In the genomic region with DNA sequence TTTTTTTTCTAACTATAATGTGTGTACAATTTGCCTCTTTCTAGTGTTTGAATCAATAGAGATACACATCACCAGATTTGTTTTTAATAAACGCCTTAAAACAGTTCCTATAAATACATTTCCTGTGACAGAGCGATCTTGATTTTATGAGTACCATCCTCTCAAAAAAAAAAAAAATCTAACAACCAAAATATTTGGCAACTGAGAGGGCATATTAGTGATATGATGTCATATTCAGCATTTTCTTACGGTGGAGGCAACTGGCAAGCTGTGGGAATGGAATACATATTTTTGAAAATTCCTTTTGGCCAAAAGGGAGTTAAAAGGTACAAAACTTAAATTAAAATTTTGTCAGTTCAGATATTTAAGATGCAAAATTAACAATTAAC, we compare ENCODE assay signal across 10 cellular contexts.
DNase-seq lines count a peak whose midpoint lies in the region; TF ChIP-seq lines count a peak whose summit lies in the region.
"Had no signal": no experiment of that assay in that cellular context is flagged by ENCODE, and none has a peak within 500 bp of the region (broad histone marks: within the 10 kb centered on the region; RNA-seq: fewer than 3 reads in every experiment).

No MANE protein-coding gene starts in this region.

- H3K4me2 ChIP-seq in OCI-LY1 (ENCODE audit: low read length) (peak overlapping the region; percentile 88), fibroblast of lung (ENCODE audit: extremely low read depth, insufficient read depth, low read length) (peak overlapping the region; percentile 99)

- H3K9me3 ChIP-seq in OCI-LY1 (ENCODE audit: low read length) (no peaks in the 10 kb centered on the region), fibroblast of lung (ENCODE audit: control insufficient read depth, insufficient read depth, low read depth, low read length) (no peaks in the 10 kb centered on the region), skeletal muscle tissue (ENCODE audit: control insufficient read depth in 3 of 3, low read length in 3 of 3) (no peaks in the 10 kb centered on the region)

- H3K9me2 ChIP-seq in OCI-LY1 (ENCODE audit: low read depth, low read length): no peaks in the 10 kb centered on the region

- H3K4me1 ChIP-seq in OCI-LY1 (ENCODE audit: insufficient read depth, low read length, severe bottlenecking) (peaks cover 86% of the 10 kb centered on the region), fibroblast of lung (ENCODE audit: control insufficient read depth, extremely low read depth, insufficient read depth, low read length) (peaks cover 4% of the 10 kb centered on the region), skeletal muscle tissue (ENCODE audit: control insufficient read depth in 3 of 3, insufficient read depth in 3 of 3, low read length in 3 of 3) (peaks cover 20 to 42% (median 21%) of the 10 kb centered on the region in 3 donors)

- no peaks in the 10 kb centered on the region for H3F3A ChIP-seq in OCI-LY1 (ENCODE audit: insufficient read depth, low read length)

- POLR2A ChIA-PET in activated CD4-positive, alpha-beta memory T cell treated with anti-CD3 and anti-CD28 coated beads for 36 hours (lab: Charles Lee): no interaction called here

- peak; percentile 83 for DNase-seq in ELR (ENCODE audit: low read depth)
- peak; percentile 68 to 76 for DNase-seq in fibroblast of lung (ENCODE audit: low read depth in 2 of 2)
- DNase-seq in putamen (ENCODE audit: low spot score): no peak
- no peak for DNase-seq in epidermal melanocyte (ENCODE audit: insufficient read length, low spot score)
- DNase-seq in superior temporal gyrus (ENCODE audit: extremely low spot score): no peak
- no peak for DNase-seq in activated CD4-positive, alpha-beta memory T cell treated with anti-CD3 and anti-CD28 coated beads for 36 hours
- DNase-seq: activated CD8-positive, alpha-beta memory T cell treated with anti-CD3 and anti-CD28 coated beads, Interleukin-2, amount 50 U/mL, for 48 hours; H7 had no signal

- TF ChIP-seq CTCF in OCI-LY1 (IDR thresholded peaks at IDR 0.05; ENCODE audit: low read length) (no peak), fibroblast of lung (conservative IDR thresholded peaks at IDR 0.05 in 1 of 2, IDR thresholded peaks at IDR 0.05 in 1 of 2; ENCODE audit: low read depth in 1 of 2, low read length in 2 of 2) (no peak)

- H3K79me2 ChIP-seq in OCI-LY1 (ENCODE audit: insufficient read depth, low read length): peaks cover 86% of the 10 kb centered on the region
- H3K79me2 ChIP-seq in fibroblast of lung (ENCODE audit: control insufficient read depth, insufficient read depth, low read length): peaks cover 31% of the 10 kb centered on the region

- peak overlapping the region; percentile 64 for H3K4me3 ChIP-seq in OCI-LY1 (ENCODE audit: low read depth, low read length, poor library complexity, severe bottlenecking)
- H3K4me3 ChIP-seq in fibroblast of lung (replicated peaks in 1 of 4; ENCODE audit: control extremely low read depth in 1 of 4, insufficient read depth in 1 of 4, low read depth in 3 of 4, low read length in 4 of 4): peak overlapping the region; percentile 61 to 90 (median 68)
- peak overlapping the region; percentile 77 to 95 (median 89) for H3K4me3 ChIP-seq in skeletal muscle tissue (ENCODE audit: low read length in 3 of 3)

- H2AFZ ChIP-seq in OCI-LY1 (ENCODE audit: low read length): no peak overlapping the region
- no peak overlapping the region for H2AFZ ChIP-seq in fibroblast of lung (ENCODE audit: low read length)

- H3K9me3 Mint-ChIP-seq in activated CD4-positive, alpha-beta memory T cell treated with anti-CD3 and anti-CD28 coated beads for 36 hours: no peaks in the 10 kb centered on the region

- H3K27ac ChIP-seq in OCI-LY1 (ENCODE audit: low read depth, low read length, poor library complexity, severe bottlenecking): no peak overlapping the region
- H3K27ac ChIP-seq in fibroblast of lung (ENCODE audit: insufficient read depth, low read length): peak overlapping the region; percentile 83
- peak overlapping the region; percentile 93 for H3K27ac ChIP-seq in skeletal muscle tissue (ENCODE audit: low read depth, low read length)

- H3K4me3 Mint-ChIP-seq in activated CD4-positive, alpha-beta memory T cell treated with anti-CD3 and anti-CD28 coated beads for 36 hours: no peak overlapping the region

- intact Hi-C loops in activated CD4-positive, alpha-beta memory T cell treated with anti-CD3 and anti-CD28 coated beads for 36 hours (cut with micrococcal nuclease): no loop called here

- H3K9ac ChIP-seq in OCI-LY1 (ENCODE audit: low read length) (no peak overlapping the region; the same call in 1 of the 2 replicates), fibroblast of lung (ENCODE audit: insufficient read depth, low read length) (peak overlapping the region; percentile 43), skeletal muscle tissue (ENCODE audit: low read depth in 1 of 3, low read length in 3 of 3) (peak overlapping the region; percentile 89 to 90 (median 90))

- no peak overlapping the region for H3K27ac Mint-ChIP-seq in activated CD4-positive, alpha-beta memory T cell treated with anti-CD3 and anti-CD28 coated beads for 36 hours

- no peaks in the 10 kb centered on the region for H3K27me3 ChIP-seq in OCI-LY1 (ENCODE audit: insufficient read depth, low read length)
- no peaks in the 10 kb centered on the region for H3K27me3 ChIP-seq in fibroblast of lung (ENCODE audit: control insufficient read depth, insufficient read depth, low read length)
- no peaks in the 10 kb centered on the region for H3K27me3 ChIP-seq in skeletal muscle tissue (ENCODE audit: control insufficient read depth in 3 of 3, insufficient read depth in 3 of 3, low read length in 3 of 3)

- H3K36me3 Mint-ChIP-seq in activated CD4-positive, alpha-beta memory T cell treated with anti-CD3 and anti-CD28 coated beads for 36 hours: no peaks in the 10 kb centered on the region

- no peaks in the 10 kb centered on the region for H4K20me1 ChIP-seq in OCI-LY1 (ENCODE audit: insufficient read depth, low read length)
- H4K20me1 ChIP-seq in fibroblast of lung (ENCODE audit: control insufficient read depth, extremely low read depth, insufficient read depth, low read length): no peaks in the 10 kb centered on the region

- peaks cover 4% of the 10 kb centered on the region for H3K4me1 Mint-ChIP-seq in activated CD4-positive, alpha-beta memory T cell treated with anti-CD3 and anti-CD28 coated beads for 36 hours (ENCODE audit: low read depth)

- CTCF ChIA-PET in activated CD4-positive, alpha-beta memory T cell treated with anti-CD3 and anti-CD28 coated beads for 36 hours (lab: Charles Lee): no interaction called here

- H3K27me3 Mint-ChIP-seq in activated CD4-positive, alpha-beta memory T cell treated with anti-CD3 and anti-CD28 coated beads for 36 hours: peaks cover 31% of the 10 kb centered on the region

- H3K36me3 ChIP-seq in OCI-LY1 (ENCODE audit: insufficient read depth, low read length): no peaks in the 10 kb centered on the region; the same call in 1 of the 2 replicates
- no peaks in the 10 kb centered on the region for H3K36me3 ChIP-seq in fibroblast of lung (ENCODE audit: control insufficient read depth, insufficient read depth, low read length)
- H3K36me3 ChIP-seq in skeletal muscle tissue (ENCODE audit: control insufficient read depth in 3 of 3, insufficient read depth in 3 of 3, low read length in 3 of 3): no peaks in the 10 kb centered on the region

Comparison
In these comparisons a context has a peak if more than half of its experiments do, and no peak if none do; other contexts are left out.
1. DNase-seq: peak in ELR (single experiment) and fibroblast of lung (2 of 2); none in putamen (single experiment), epidermal melanocyte (single experiment), superior temporal gyrus (single experiment) and activated CD4-positive, alpha-beta memory T cell treated with anti-CD3 and anti-CD28 coated beads for 36 hours (single experiment).
2. Peak in every context shown above with its lines, with median percentiles within 50 percentile points of each other: H3K4me3 ChIP-seq.